8 cellular contexts compared by ENCODE assay signal in the genomic region with DNA sequence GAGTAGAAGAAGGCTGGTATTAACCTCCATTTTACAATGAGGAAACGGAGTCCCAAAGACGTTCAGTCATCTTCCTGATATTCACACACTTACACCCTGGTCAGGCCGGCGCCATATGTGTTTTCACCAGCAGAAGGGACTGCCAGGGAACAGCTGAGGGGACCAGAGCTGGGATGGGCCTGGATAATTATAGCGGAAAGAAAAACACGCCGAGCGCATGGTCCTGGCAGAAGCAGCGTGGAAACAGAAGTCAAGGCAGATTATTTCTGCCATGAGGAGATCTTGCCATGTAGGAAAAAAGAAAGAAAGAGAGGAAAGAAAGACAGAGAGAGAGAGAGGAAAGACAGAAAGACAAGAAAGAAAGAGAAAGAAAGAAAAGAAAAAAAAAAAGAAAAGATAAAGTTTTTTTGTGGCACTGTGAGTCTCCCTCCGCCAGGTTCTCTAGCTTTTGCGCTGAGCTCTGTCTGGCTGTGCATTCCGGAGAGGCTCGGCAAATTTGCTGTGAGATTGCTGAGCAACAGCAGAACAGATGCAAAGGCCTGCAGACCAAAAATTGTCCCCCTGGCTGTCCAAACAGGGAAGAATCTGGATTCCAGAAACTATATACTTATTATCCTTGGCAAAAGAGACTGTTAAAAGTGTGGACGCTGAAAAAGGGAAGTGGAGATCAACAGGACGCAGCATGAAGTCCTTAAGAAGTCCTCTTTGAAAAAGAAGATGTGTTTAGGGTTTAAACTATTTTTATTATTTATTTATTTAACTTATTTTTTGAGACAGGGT. TPM values are rescaled to one million over a fixed set of nuclear protein-coding genes. Genes with fewer than 3 reads are reported as not detected.
DNase-seq lines count a peak whose midpoint lies in the region; ATAC-seq, FAIRE-seq and TF ChIP-seq lines count a peak whose summit lies in the region.

No MANE protein-coding gene starts in this region.

- H4K20me1 ChIP-seq in endothelial cell of umbilical vein (replicated peaks; ENCODE audit: control insufficient read depth, extremely low read depth, insufficient read depth, low read length): no peaks in the 10 kb centered on the region

- H3K4me2 ChIP-seq in endothelial cell of umbilical vein (ENCODE audit: insufficient read depth, low read length): peak overlapping the region; percentile 65
- peak overlapping the region; percentile 79 for H3K4me2 ChIP-seq in trophoblast cell (ENCODE audit: low read length)

- no peak overlapping the region for H2BK12ac ChIP-seq in trophoblast cell (ENCODE audit: low read length)

- TSS peak; percentile 75 for BruUV-seq in endothelial cell of umbilical vein (replicated peaks; lab: Mats Ljungman, UMichigan)

- H2BK5ac ChIP-seq in trophoblast cell (ENCODE audit: low read depth, low read length, poor library complexity): no peak overlapping the region

- POLR2A ChIA-PET in endothelial cell of umbilical vein (lab: Charles Lee): no interaction called here

- no peak overlapping the region for H3K23ac ChIP-seq in trophoblast cell (ENCODE audit: low read length)

- TF ChIP-seq POLR2A in endothelial cell of umbilical vein (IDR thresholded peaks at IDR 0.05; ENCODE audit: low read depth, low read length): no peak

- WGBS in trophoblast cell (ENCODE audit: extremely low coverage, insufficient coverage, insufficient read length): no CpG with 5 or more reads among the region's 15 CpGs

- peaks cover 5% of the 10 kb centered on the region for H3K79me1 ChIP-seq in trophoblast cell (ENCODE audit: low read length)

- no peak overlapping the region for H4K8ac ChIP-seq in trophoblast cell (ENCODE audit: low read depth, low read length)

- H3K4me1 ChIP-seq in endothelial cell of umbilical vein (ENCODE audit: control insufficient read depth, extremely low read depth, insufficient read depth, low read length) (peaks cover 11% of the 10 kb centered on the region), trophoblast cell (ENCODE audit: control insufficient read depth in 1 of 2, insufficient read depth in 2 of 2, low read length in 2 of 2) (peaks cover 5 to 17% of the 10 kb centered on the region in 2 experiments)

- intact Hi-C loops in endothelial cell of umbilical vein (cut with micrococcal nuclease): loop anchor here (2.0 to 5.0 kb wide), 3 partner anchors 19 to 338 kb away; a partner anchor contains a TSS

- no peaks in the 10 kb centered on the region for H3K9me1 ChIP-seq in endothelial cell of umbilical vein (replicated peaks; ENCODE audit: control insufficient read depth, extremely low read depth, insufficient read depth, low read length)

- no peak overlapping the region for H4K91ac ChIP-seq in trophoblast cell (ENCODE audit: low read depth, low read length)

- H3K27ac ChIP-seq in endothelial cell of umbilical vein (ENCODE audit: insufficient read depth, low read depth, low read length) (peak overlapping the region; percentile 71), trophoblast cell (ENCODE audit: low read depth, low read length) (no peak overlapping the region)

- H3K9me3 ChIP-seq in endothelial cell of umbilical vein (replicated peaks; ENCODE audit: control insufficient read depth, insufficient read depth, low read length): no peaks in the 10 kb centered on the region
- no peaks in the 10 kb centered on the region for H3K9me3 ChIP-seq in trophoblast cell (ENCODE audit: insufficient read depth, low read depth, low read length)

- no peak for TF ChIP-seq CTCF in endothelial cell of umbilical vein (IDR thresholded peaks at IDR 0.05; ENCODE audit: extremely low read depth in 1 of 2, insufficient read depth in 1 of 2, low read depth in 1 of 2, low read length in 2 of 2)

- no peak overlapping the region for H2AK5ac ChIP-seq in trophoblast cell (ENCODE audit: low read length)

- peak; percentile 78 for DNase-seq in NCI-H748 (lab: John Stamatoyannopoulos, UW; ENCODE audit: unreplicated experiment)
- no peak for DNase-seq in NCI-H748 treated with DMSO at 0.1 percent for 48 hours (lab: John Stamatoyannopoulos, UW)
- DNase-seq in SHP77 (lab: John Stamatoyannopoulos, UW): peak; percentile 39 to 79
- DNase-seq in endothelial cell of umbilical vein (ENCODE audit: low read depth, low spot score): no peak
- DNase-seq in trophoblast cell: no peak

- H3K79me2 ChIP-seq in endothelial cell of umbilical vein (ENCODE audit: control insufficient read depth, insufficient read depth, low read length) (no peaks in the 10 kb centered on the region), trophoblast cell (ENCODE audit: control insufficient read depth, insufficient read depth, low read length, poor library complexity) (peaks cover 2% of the 10 kb centered on the region)

- no peak overlapping the region for H2BK120ac ChIP-seq in trophoblast cell (ENCODE audit: insufficient read depth, low read length, poor library complexity)

- no peaks in the 10 kb centered on the region for H3K36me3 ChIP-seq in endothelial cell of umbilical vein (ENCODE audit: control insufficient read depth in 2 of 2, extremely low read depth in 1 of 2, insufficient read depth in 2 of 2, low read length in 2 of 2)
- H3K36me3 ChIP-seq in trophoblast cell (ENCODE audit: control insufficient read depth in 1 of 2, insufficient read depth in 2 of 2, low read length in 2 of 2): no peaks in the 10 kb centered on the region

- no peak overlapping the region for H3K18ac ChIP-seq in trophoblast cell (ENCODE audit: low read length)

- H3K9ac ChIP-seq in endothelial cell of umbilical vein (replicated peaks; ENCODE audit: extremely low read depth, insufficient read depth, low read length): peak overlapping the region; percentile 59
- H3K9ac ChIP-seq in trophoblast cell (ENCODE audit: low read length): no peak overlapping the region

- no peaks in the 10 kb centered on the region for H3K27me3 ChIP-seq in endothelial cell of umbilical vein (ENCODE audit: control insufficient read depth in 2 of 2, insufficient read depth in 2 of 2, low read length in 2 of 2)
- no peaks in the 10 kb centered on the region for H3K27me3 ChIP-seq in trophoblast cell (ENCODE audit: insufficient read depth, low read length)

- H3K14ac ChIP-seq in trophoblast cell (ENCODE audit: low read length): no peak overlapping the region

- FAIRE-seq in endothelial cell of umbilical vein (lab: Jason Lieb, UNC): no peak

- H3K4ac ChIP-seq in trophoblast cell (ENCODE audit: low read depth, low read length): no peak overlapping the region

- H4K12ac ChIP-seq in trophoblast cell (ENCODE audit: low read depth, low read length): peak overlapping the region; percentile 23

- no peak for ATAC-seq in HG03432 (IDR thresholded peaks at IDR 0.05; ENCODE audit: unreplicated experiment)
- ATAC-seq in HG03196 (IDR thresholded peaks at IDR 0.05; ENCODE audit: unreplicated experiment): no peak
- ATAC-seq in HG02852 (IDR thresholded peaks at IDR 0.05; ENCODE audit: unreplicated experiment): no peak

- dilution Hi-C loops in endothelial cell of umbilical vein (cut with MboI; ENCODE audit: extremely low pct_ligation_motif_present, low sequenced_read_pairs): no loop called here

- CTCF ChIA-PET in endothelial cell of umbilical vein (lab: Charles Lee): no interaction called here

- H2AFZ ChIP-seq in endothelial cell of umbilical vein (ENCODE audit: low read depth, low read length) (peak overlapping the region; percentile 86), trophoblast cell (ENCODE audit: insufficient read depth, low read length, poor library complexity) (peak overlapping the region; percentile 68)

- H3K4me3 ChIP-seq in endothelial cell of umbilical vein (replicated peaks in 1 of 3; ENCODE audit: insufficient read depth in 1 of 3, low read depth in 1 of 3, low read length in 3 of 3): peak overlapping the region in 2 of 3 experiments; percentile 56 to 73
- H3K4me3 ChIP-seq in trophoblast cell (ENCODE audit: low read depth, low read length): no peak overlapping the region

TF ChIP-seq in endothelial cell of umbilical vein, 7 proteins besides CTCF, POLR2A, EP300 and RAD21:
- no peak for TF ChIP-seq POLR2AphosphoS5 (IDR thresholded peaks at IDR 0.05; ENCODE audit: insufficient read depth, low read depth, low read length)
TF ChIP-seq in endothelial cell of umbilical vein: peak in this region for 0.

RNA-seq across cellular contexts. Expression of a gene that starts 1.3 kb away (rescaled TPM):
- 12.1 and 16.5 TPM in 2 replicates for total RNA-seq in endothelial cell of umbilical vein
- polyA plus RNA-seq in endothelial cell of umbilical vein: 21.4 and 24.0 TPM in 2 replicates
- polyA plus RNA-seq in endothelial cell of umbilical vein (2011; cell fraction: cytosol; rRNA removed): 15.8 and 15.9 TPM in 2 replicates
- 7.3 and 9.4 TPM in 2 replicates for polyA plus RNA-seq in endothelial cell of umbilical vein (2011; cell fraction: nucleus; rRNA removed)
- 7.5 and 17.3 TPM in 2 replicates for polyA plus RNA-seq in endothelial cell of umbilical vein (2012)
- 23.4 and 30.6 TPM in 2 replicates for polyA minus RNA-seq in endothelial cell of umbilical vein
- 101 TPM for polyA minus RNA-seq in endothelial cell of umbilical vein (2011; cell fraction: cytosol; rRNA and poly(A)+ RNA removed)
- polyA minus RNA-seq in endothelial cell of umbilical vein (2011; cell fraction: nucleus; rRNA and poly(A)+ RNA removed): 7.5 and 8.0 TPM in 2 replicates
- polyA plus RNA-seq in trophoblast cell (2013): 30.8 and 31.1 TPM in 2 replicates

RNA-seq across cellular contexts. Expression of a gene that starts 24.9 kb away (rescaled TPM):
- 1.3 and 1.4 TPM in 2 replicates for total RNA-seq in endothelial cell of umbilical vein
- polyA plus RNA-seq in endothelial cell of umbilical vein: 1.1 and 1.4 TPM in 2 replicates
- 0.58 and 0.78 TPM in 2 replicates for polyA plus RNA-seq in endothelial cell of umbilical vein (2011; cell fraction: cytosol; rRNA removed)
- polyA plus RNA-seq in endothelial cell of umbilical vein (2011; cell fraction: nucleus; rRNA removed): 7.9 and 8.5 TPM in 2 replicates
- 0.64 and 0.75 TPM in 2 replicates for polyA plus RNA-seq in endothelial cell of umbilical vein (2012)
- 1.3 and 6.6 TPM in 2 replicates for polyA minus RNA-seq in endothelial cell of umbilical vein
- 0.61 TPM for polyA minus RNA-seq in endothelial cell of umbilical vein (2011; cell fraction: cytosol; rRNA and poly(A)+ RNA removed)
- polyA minus RNA-seq in endothelial cell of umbilical vein (2011; cell fraction: nucleus; rRNA and poly(A)+ RNA removed): 5.2 and 6.1 TPM in 2 replicates
- polyA plus RNA-seq in trophoblast cell (2013): 0.31 and 0.35 TPM in 2 replicates

RNA-seq across cellular contexts. Expression of a gene that starts 33.1 kb away (rescaled TPM):
- 0.46 TPM in 1 of 2 replicates, not detected in the other for total RNA-seq in endothelial cell of umbilical vein
- 0.07 TPM in 1 of 2 replicates, not detected in the other for polyA plus RNA-seq in endothelial cell of umbilical vein
- 0.07 TPM in 1 of 2 replicates, not detected in the other for polyA plus RNA-seq in endothelial cell of umbilical vein (2011; cell fraction: cytosol; rRNA removed)
- 0.22 TPM in 1 of 2 replicates, not detected in the other for polyA plus RNA-seq in endothelial cell of umbilical vein (2011; cell fraction: nucleus; rRNA removed)
- not detected in 2 replicates for polyA plus RNA-seq in endothelial cell of umbilical vein (2012)
- not detected in 2 replicates for polyA minus RNA-seq in endothelial cell of umbilical vein
- polyA minus RNA-seq in endothelial cell of umbilical vein (2011; cell fraction: cytosol; rRNA and poly(A)+ RNA removed): not detected
- polyA minus RNA-seq in endothelial cell of umbilical vein (2011; cell fraction: nucleus; rRNA and poly(A)+ RNA removed): not detected in 2 replicates
- 0.03 and 0.05 TPM in 2 replicates for polyA plus RNA-seq in trophoblast cell (2013)

Comparison
In these comparisons a context has a peak if more than half of its experiments do, and no peak if none do; other contexts are left out.
1. DNase-seq: peak in NCI-H748 (single experiment) and SHP77 (2 of 2); none in NCI-H748 treated with DMSO at 0.1 percent for 48 hours (single experiment), endothelial cell of umbilical vein (single experiment) and trophoblast cell (0 of 2).